Comparison of ENCODE assay signal across 21 cellular contexts in the genomic region with DNA sequence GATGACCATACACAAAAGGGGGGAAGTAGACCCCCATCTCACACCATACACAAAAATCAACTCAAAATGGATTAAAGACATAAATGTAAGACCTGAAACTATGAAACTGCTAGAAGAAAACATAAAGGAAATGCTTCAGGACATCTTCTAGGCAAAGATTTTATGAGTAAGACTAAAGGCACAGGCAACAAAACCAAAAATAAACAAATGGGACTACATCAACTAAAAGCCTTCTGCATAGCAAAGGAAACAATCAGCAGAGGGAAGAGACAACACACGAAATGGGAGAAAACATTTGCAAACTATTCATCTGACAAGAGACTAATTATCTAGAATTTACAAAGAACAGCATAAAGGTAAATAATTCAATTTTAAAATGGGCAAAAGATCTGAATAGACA.
"Had no signal": no experiment of that assay in that cellular context is flagged by ENCODE, and none has a peak within 500 bp of the region (broad histone marks: within the 10 kb centered on the region; RNA-seq: fewer than 3 reads in every experiment).

No MANE protein-coding gene starts in this region.

- DNase-seq: activated naive CD4-positive, alpha-beta T cell; activated T-cell treated with anti-CD3 and anti-CD28 coated beads, Interleukin-2, amount 50 U/mL, for 1 hour; dorsolateral prefrontal cortex; effector memory CD8-positive, alpha-beta T cell; heart left ventricle; left ventricle myocardium superior; mammary epithelial cell; naive thymus-derived CD8-positive, alpha-beta T cell; ovary; stimulated activated CD4-positive, alpha-beta T cell treated with anti-CD3 and anti-CD28 coated beads, Interleukin-4, amount 100 ng/mL, for 4 hours; stimulated activated naive CD8-positive, alpha-beta T cell treated with anti-CD3 and anti-CD28 coated beads, Interleukin-15, Interleukin-2, amounts not matched to agents 100 U/mL and 50 U/mL, for 24 hours; upper lobe of right lung had no signal

- H3K4me2 ChIP-seq: neural progenitor cell had no signal

- H3K4me3 ChIP-seq: breast epithelium, dorsolateral prefrontal cortex, gastroesophageal sphincter, heart left ventricle, neural progenitor cell, ovary, prostate gland, upper lobe of right lung had no signal

- FAIRE-seq: colon, endothelial cell of umbilical vein, islet of Langerhans had no signal

- H3K9me3 ChIP-seq: ovary, prostate gland, upper lobe of right lung had no signal

- H3K27ac ChIP-seq: breast epithelium, dorsolateral prefrontal cortex, gastroesophageal sphincter, heart left ventricle, neural progenitor cell, ovary, prostate gland, upper lobe of right lung had no signal

- H3K9ac ChIP-seq: neural progenitor cell had no signal

- ATAC-seq: effector memory CD8-positive, alpha-beta T cell; esophagus mucosa; gastroesophageal sphincter; heart left ventricle; left ventricle myocardium superior; naive thymus-derived CD8-positive, alpha-beta T cell; stimulated activated naive CD8-positive, alpha-beta T cell treated with anti-CD3 and anti-CD28 coated beads, Interleukin-15, Interleukin-2, amounts not matched to agents 100 U/mL and 50 U/mL, for 24 hours; upper lobe of right lung; WTC11 had no signal

- H3K4me1 ChIP-seq: breast epithelium, gastroesophageal sphincter, heart left ventricle, neural progenitor cell, prostate gland, upper lobe of right lung had no signal

- H2AFZ ChIP-seq: neural progenitor cell had no signal

- H3K36me3 ChIP-seq: breast epithelium, gastroesophageal sphincter, heart left ventricle, neural progenitor cell, ovary, prostate gland, upper lobe of right lung had no signal

- H3K27me3 ChIP-seq: breast epithelium, dorsolateral prefrontal cortex, gastroesophageal sphincter, heart left ventricle, neural progenitor cell, ovary, upper lobe of right lung had no signal
